In the genomic region with DNA sequence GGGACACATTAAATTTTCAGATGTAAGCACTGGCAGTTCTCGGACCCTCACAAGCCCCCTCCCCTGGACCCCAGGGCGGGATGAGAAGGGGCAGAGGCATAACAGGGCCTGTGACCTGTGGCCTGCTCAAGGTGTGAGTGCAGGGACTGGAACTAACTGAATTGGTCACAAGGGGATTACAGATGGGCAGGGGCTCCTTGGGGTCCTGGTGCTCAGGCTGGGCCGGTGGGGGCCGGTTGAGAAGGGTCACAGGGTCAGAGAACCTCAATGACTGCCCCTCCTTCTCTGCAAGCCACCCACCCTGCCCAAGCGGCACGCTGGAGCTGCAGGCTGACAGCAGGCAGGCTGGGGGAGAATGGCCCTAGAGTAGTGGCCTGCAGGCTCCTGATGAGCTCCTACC, we compare ENCODE assay signal across 1 cellular context.
TF ChIP-seq lines count a peak whose summit lies in the region.

No MANE protein-coding gene starts in this region.

TF ChIP-seq in H1, 55 proteins besides CTCF, POLR2A, EP300 and RAD21:
- TF ChIP-seq CBX5 (IDR thresholded peaks at IDR 0.05; ENCODE audit: low read depth, low read length) (no peak), TEAD4 (IDR thresholded peaks at IDR 0.05; ENCODE audit: low read depth, low read length) (no peak), GABPA (IDR thresholded peaks at IDR 0.05; ENCODE audit: borderline replicate concordance, insufficient read depth, low read length) (no peak), ZNF274 (IDR thresholded peaks at IDR 0.05; ENCODE audit: borderline replicate concordance, extremely low read depth, low read length) (no peak)
